In the genomic region with DNA sequence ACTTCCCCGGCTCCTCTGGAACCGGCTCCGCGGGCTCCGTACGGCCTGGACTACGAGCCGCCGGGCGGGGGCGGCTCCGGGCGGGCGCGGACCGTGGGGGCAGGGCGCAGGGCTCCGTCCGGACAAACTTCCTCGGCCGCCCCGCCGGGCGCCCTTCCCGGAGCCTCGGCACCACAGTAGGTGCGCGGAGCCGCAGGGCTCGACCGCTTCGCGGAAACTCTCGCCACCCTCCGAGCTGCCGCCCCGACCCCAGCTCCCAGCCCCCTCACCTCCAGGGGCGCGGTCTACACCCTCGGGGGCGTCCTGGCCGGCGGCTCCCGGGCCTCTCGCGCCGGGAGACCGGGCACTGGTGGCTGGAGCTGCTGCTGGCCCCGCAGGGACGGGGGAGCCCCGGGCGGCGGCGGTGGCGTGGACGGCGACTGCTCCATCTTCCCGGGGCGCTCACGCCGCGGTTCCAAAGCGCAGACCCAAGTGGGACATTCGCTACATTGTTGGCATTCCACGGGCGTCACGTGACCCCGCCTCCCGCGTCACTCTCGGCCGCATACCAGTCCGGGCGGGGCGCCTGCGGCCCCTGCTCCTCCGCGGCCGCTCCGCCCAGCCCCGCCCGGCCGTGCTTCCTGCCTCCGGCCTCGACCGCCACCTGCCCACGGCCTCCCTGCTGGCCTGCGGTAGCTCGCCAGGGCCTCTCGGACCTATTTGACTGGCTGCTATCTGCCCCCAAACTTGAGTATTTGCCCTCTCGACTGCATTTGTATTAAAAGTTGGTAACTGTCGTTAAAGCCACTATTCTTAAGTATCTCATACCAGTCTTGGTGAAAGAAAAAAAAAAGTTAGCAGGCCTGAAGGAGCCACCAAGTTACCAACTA, we compare ENCODE assay signal across 8 cellular contexts. TPM values are rescaled to one million over a fixed set of nuclear protein-coding genes. Genes with fewer than 3 reads are reported as not detected.
DNase-seq lines count a peak whose midpoint lies in the region; ATAC-seq, FAIRE-seq and TF ChIP-seq lines count a peak whose summit lies in the region.

A gene (minus strand): TSS at position 510 of the 869 bp plus-strand sequence. CDS start 15,560 bp downstream, outside the sequence.

- H3K36me3 Mint-ChIP-seq in activated CD8-positive, alpha-beta memory T cell treated with anti-CD3 and anti-CD28 coated beads, Interleukin-2, amount 10 ng/mL, durations not matched to agents 7 days and 5 days = peaks cover 3% of the 10 kb centered on the region

- peaks cover 6% of the 10 kb centered on the region for H3K4me1 Mint-ChIP-seq in activated CD8-positive, alpha-beta memory T cell treated with anti-CD3 and anti-CD28 coated beads, Interleukin-2, amount 10 ng/mL, durations not matched to agents 7 days and 5 days

- peak within 1 kb of the TSS; percentile 90 for H3K18ac ChIP-seq in H1 (ENCODE audit: extremely low read depth, low read length)

- H3K23me2 ChIP-seq in H1 (ENCODE audit: low read depth, low read length) = peaks cover 4% of the 10 kb centered on the region; the same call in 1 of the 2 replicates

- peak within 1 kb of the TSS; percentile 75 to 88 for H3K4me2 ChIP-seq in H1 (ENCODE audit: insufficient read depth in 1 of 2, low read depth in 2 of 2, low read length in 2 of 2)

- peak in 1 of 3 experiments; percentile 13; a peak in 1 of 4 replicates for TF ChIP-seq CTCF in H1 (IDR thresholded peaks at IDR 0.05; ENCODE audit: control extremely low read depth in 1 of 3, insufficient read depth in 1 of 3, low read depth in 1 of 3, low read length in 3 of 3)

- no peak within 1 kb of the TSS for H4K91ac ChIP-seq in H1 (replicated peaks; ENCODE audit: insufficient read length, low read length)

- H4K8ac ChIP-seq in H1 (ENCODE audit: extremely low read depth, insufficient read depth, low read length) = peak within 1 kb of the TSS; percentile 96; the same call in 1 of the 2 replicates

- no peaks in the 10 kb centered on the region for H3K9me3 ChIP-seq in H1 (ENCODE audit: insufficient read depth in 2 of 2, low read depth in 1 of 2, low read length in 1 of 2)

- H2BK12ac ChIP-seq in H1 (ENCODE audit: low read depth, low read length) = no peak within 1 kb of the TSS; the same call in none of the 2 replicates

- 2% methylated on average over 41 of the region's 92 CpGs; no CpG with 5 or more reads in 1 of the 2 experiments for WGBS in H1 (ENCODE audit: extremely low coverage in 1 of 2, insufficient coverage in 1 of 2, insufficient read length in 1 of 2, insufficient replicate concordance in 2 of 2, low coverage in 1 of 2, low lambda C conversion rate in 2 of 2, missing lambda C conversion rate in 1 of 2), 2 experiments

- no peak within 1 kb of the TSS for H2BK120ac ChIP-seq in H1 (replicated peaks; ENCODE audit: low read depth, low read length)

- H3K79me1 ChIP-seq in H1 (ENCODE audit: low read depth, low read length) = peaks cover 4% of the 10 kb centered on the region; the same call in 1 of the 2 replicates

- H3K56ac ChIP-seq in H1 (replicated peaks; ENCODE audit: insufficient read length, low read depth, low read length) = peak within 1 kb of the TSS; percentile 79

- peak within 1 kb of the TSS; percentile 53 for H3K4ac ChIP-seq in H1 (replicated peaks; ENCODE audit: insufficient read length, low read depth, low read length)

- CTCF ChIA-PET in activated CD8-positive, alpha-beta memory T cell treated with anti-CD3 and anti-CD28 coated beads, Interleukin-2, amount 10 ng/mL, durations not matched to agents 7 days and 5 days (lab: Charles Lee) = no interaction called here
- CTCF ChIA-PET in H1 (lab: Charles Lee; ENCODE audit: partially characterized antibody) = interaction anchor here (0.6 to 1.2 kb wide), 3 partner anchors 16 to 38 kb away, joined by 3 to 5 read pairs (median 3); no protein-coding TSS in a partner anchor

- peak within 1 kb of the TSS; percentile 98 for H3K27ac ChIP-seq in ACC112 (ENCODE audit: low read depth, low read length)
- peak within 1 kb of the TSS; percentile 97 for H3K27ac ChIP-seq in H1 (ENCODE audit: low read depth, low read length)

- H3K23ac ChIP-seq in H1 (ENCODE audit: insufficient read length) = no peak within 1 kb of the TSS

- no peak within 1 kb of the TSS for H3K14ac ChIP-seq in H1 (ENCODE audit: insufficient read length)

- H3K4me3 Mint-ChIP-seq in activated CD8-positive, alpha-beta memory T cell treated with anti-CD3 and anti-CD28 coated beads, Interleukin-2, amount 10 ng/mL, durations not matched to agents 7 days and 5 days = peak within 1 kb of the TSS; percentile 72

- H3K9me3 Mint-ChIP-seq in activated CD8-positive, alpha-beta memory T cell treated with anti-CD3 and anti-CD28 coated beads, Interleukin-2, amount 10 ng/mL, durations not matched to agents 7 days and 5 days (ENCODE audit: low read depth) = no peaks in the 10 kb centered on the region

- H2BK20ac ChIP-seq in H1 (ENCODE audit: low read length) = 0 out of 2 replicates have a peak within 1 kb of the TSS, but pooled peaks have one; percentile 48

- ATAC-seq in GM18517 (IDR thresholded peaks at IDR 0.05; ENCODE audit: unreplicated experiment) (peak; percentile 79), HG02970 (IDR thresholded peaks at IDR 0.05; ENCODE audit: low FRiP score, unreplicated experiment) (peak; percentile 80)
- peak; percentile 84 for ATAC-seq in activated CD8-positive, alpha-beta memory T cell treated with anti-CD3 and anti-CD28 coated beads, Interleukin-2, amount 10 ng/mL, durations not matched to agents 7 days and 5 days

- peaks cover 50% of the 10 kb centered on the region for H3K27me3 Mint-ChIP-seq in activated CD8-positive, alpha-beta memory T cell treated with anti-CD3 and anti-CD28 coated beads, Interleukin-2, amount 10 ng/mL, durations not matched to agents 7 days and 5 days

- H3K4me1 ChIP-seq in ACC112 (ENCODE audit: control insufficient read depth, insufficient read depth, low read length, unreplicated experiment) = peaks cover 22% of the 10 kb centered on the region
- peaks cover 0 to 5% (median 5%) of the 10 kb centered on the region in 4 experiments; a peak in 3 of 7 replicates for H3K4me1 ChIP-seq in H1 (replicated peaks in 1 of 4; ENCODE audit: control insufficient read depth in 3 of 4, insufficient read depth in 4 of 4, low read length in 3 of 4)

- H3K4me3 ChIP-seq in ACC112 (ENCODE audit: low read depth, low read length) (peak within 1 kb of the TSS; percentile 99), H1 (ENCODE audit: extremely low read depth in 1 of 4, insufficient read depth in 2 of 4, low read depth in 3 of 4, low read length in 4 of 4) (peak within 1 kb of the TSS; percentile 83 to 97 (median 88))

- H3K9ac ChIP-seq in H1 (replicated peaks in 1 of 4; ENCODE audit: extremely low read depth in 1 of 4, low read depth in 3 of 4, low read length in 3 of 4) = peak within 1 kb of the TSS; percentile 89 to 100 (median 91)

- peak; percentile 22 for DNase-seq in NCI-H510A (lab: John Stamatoyannopoulos, UW)
- DNase-seq in activated CD8-positive, alpha-beta memory T cell treated with anti-CD3 and anti-CD28 coated beads, Interleukin-2, amount 10 ng/mL, durations not matched to agents 7 days and 5 days = peak; percentile 76
- peak; percentile 80 to 96 for DNase-seq in H1 (ENCODE audit: low read depth in 1 of 2, low spot score in 2 of 2)
- DNase-seq in lung microvascular endothelial cell (ENCODE audit: low read depth in 2 of 2) = peak; percentile 95 to 97
- peak; percentile 30 for DNase-seq in stimulated activated CD8-positive, alpha-beta memory T cell treated with anti-CD3 and anti-CD28 coated beads, Interleukin-15, amount 100 ng/mL, for 24 hours (ENCODE audit: low read depth)

- TF ChIP-seq POLR2A in H1 (IDR thresholded peaks at IDR 0.05; ENCODE audit: control extremely low read depth in 1 of 2, low read depth in 2 of 2, low read length in 2 of 2) = peak; percentile 90 to 92

- POLR2A ChIA-PET in H1 (lab: Charles Lee; ENCODE audit: partially characterized antibody) = interaction anchor here (0.6 to 4.9 kb wide), 31 partner anchors 9 to 414 kb away, joined by 3 to 45 read pairs (median 4); a partner anchor contains a TSS

- H3K79me2 ChIP-seq in ACC112 (ENCODE audit: control insufficient read depth, insufficient read depth, low read length, unreplicated experiment) (peaks cover 48% of the 10 kb centered on the region), H1 (ENCODE audit: control insufficient read depth in 1 of 2, insufficient read depth in 2 of 2, low read length in 2 of 2) (peaks cover 7 to 40% of the 10 kb centered on the region in 2 experiments)

- H3K27me3 ChIP-seq in ACC112 (ENCODE audit: insufficient read depth, low read length) = no peaks in the 10 kb centered on the region
- no peaks in the 10 kb centered on the region for H3K27me3 ChIP-seq in H1 (replicated peaks in 1 of 4; ENCODE audit: control insufficient read depth in 3 of 4, extremely low read depth in 1 of 4, insufficient read depth in 3 of 4, low read length in 3 of 4)

- peak within 1 kb of the TSS; percentile 88 for H4K5ac ChIP-seq in H1 (ENCODE audit: insufficient read length, low read depth, low read length)

- H2BK15ac ChIP-seq in H1 (ENCODE audit: low read length) = 0 out of 2 replicates have a peak within 1 kb of the TSS, but pooled peaks have one; percentile 31

- H4K20me1 ChIP-seq in H1 (replicated peaks in 1 of 2; ENCODE audit: control insufficient read depth in 1 of 2, insufficient read depth in 2 of 2, low read length in 2 of 2) = peaks cover 9 to 22% of the 10 kb centered on the region in 2 experiments

- peak in 1 of 2 experiments; percentile 93; a peak in 1 of 3 replicates for TF ChIP-seq EP300 in H1 (IDR thresholded peaks at IDR 0.05; ENCODE audit: borderline replicate concordance in 1 of 2, low read depth in 2 of 2, low read length in 2 of 2)

- no peak within 1 kb of the TSS; the same call in 1 of the 2 replicates for H2AK5ac ChIP-seq in H1 (ENCODE audit: low read depth, low read length)

- H3K36me3 ChIP-seq in ACC112 (ENCODE audit: insufficient read depth, low read length) (no peaks in the 10 kb centered on the region), H1 (ENCODE audit: control insufficient read depth in 2 of 4, insufficient read depth in 4 of 4, low read length in 3 of 4) (no peaks in the 10 kb centered on the region)

- peak; percentile 21 to 41; a peak in 2 of 4 replicates for TF ChIP-seq RAD21 in H1 (IDR thresholded peaks at IDR 0.05 in 1 of 2, conservative IDR thresholded peaks at IDR 0.05 in 1 of 2; ENCODE audit: low read depth in 2 of 2, low read length in 2 of 2)

- peak within 1 kb of the TSS; percentile 57 for H3K27ac Mint-ChIP-seq in activated CD8-positive, alpha-beta memory T cell treated with anti-CD3 and anti-CD28 coated beads, Interleukin-2, amount 10 ng/mL, durations not matched to agents 7 days and 5 days

- peak within 1 kb of the TSS; percentile 83; the same call in 1 of the 2 replicates for H2BK5ac ChIP-seq in H1 (ENCODE audit: low read depth, low read length)

- no peak for FAIRE-seq in H1 (lab: Jason Lieb, UNC)

- H2AFZ ChIP-seq in ACC112 (ENCODE audit: low read length, unreplicated experiment) (no peak within 1 kb of the TSS), H1 (ENCODE audit: low read length) (no peak within 1 kb of the TSS)

RNA-seq across cellular contexts. Expression of the gene that starts here (rescaled TPM):
- total RNA-seq in activated CD8-positive, alpha-beta memory T cell treated with anti-CD3 and anti-CD28 coated beads, Interleukin-2, amount 10 ng/mL, durations not matched to agents 7 days and 5 days = 1 to 10 TPM; 2.8 to 4.7 TPM
- 26.2 and 26.5 TPM in 2 replicates for total RNA-seq in H1 (2021; fragmentation: NEBNext Ultra II Directional; extraction: Animal tissue kit (Norgen Biotek cat#: 25700))
- polyA plus RNA-seq in H1 (2011; rRNA removed) = 8.3 and 10.8 TPM in 2 replicates
- 10.7 TPM for polyA plus RNA-seq in H1 (2011; cell fraction: cytosol; rRNA removed)
- 17.0 TPM for polyA plus RNA-seq in H1 (2011; cell fraction: nucleus; rRNA removed)
- 10.4 to 14.1 TPM (median 13.4 TPM) in 4 replicates for polyA plus RNA-seq in H1 (2012, experiment 1 of 2)
- polyA plus RNA-seq in H1 (2012, experiment 2 of 2) = 4.8 TPM
- polyA plus RNA-seq in H1 (2013, experiment 1 of 2) = 8.5 TPM
- polyA plus RNA-seq in H1 (2013, experiment 2 of 2) = 8.7 TPM
- 11.9 and 13.9 TPM in 2 replicates for polyA minus RNA-seq in H1 (2011; rRNA and poly(A)+ RNA removed)
- polyA minus RNA-seq in H1 (2011; cell fraction: cytosol; rRNA and poly(A)+ RNA removed) = 15.9 TPM
- 15.9 TPM for polyA minus RNA-seq in H1 (2011; cell fraction: nucleus; rRNA and poly(A)+ RNA removed)
- total RNA-seq in lung microvascular endothelial cell = 16.1 and 25.0 TPM in 2 replicates

Comparison
In these comparisons a context has a peak if more than half of its experiments do, and no peak if none do; other contexts are left out.
1. Peak in every context shown above with its lines: DNase-seq, ATAC-seq, H3K4me3 ChIP-seq and H3K27ac ChIP-seq.
2. DNase-seq: peak in every context shown above with its lines; median percentile 96 in lung microvascular endothelial cell; 88 in H1; 76 in activated CD8-positive, alpha-beta memory T cell treated with anti-CD3 and anti-CD28 coated beads, Interleukin-2, amount 10 ng/mL, durations not matched to agents 7 days and 5 days; 30 in stimulated activated CD8-positive, alpha-beta memory T cell treated with anti-CD3 and anti-CD28 coated beads, Interleukin-15, amount 100 ng/mL, for 24 hours; 22 in NCI-H510A.